26 cellular contexts compared by ENCODE assay signal in genomic region chr7:122517576-122517975, GRCh38.
"Had no signal": no experiment of that assay in that cellular context is flagged by ENCODE, and none has a peak within 500 bp of the region (broad histone marks: within the 10 kb centered on the region; RNA-seq: fewer than 3 reads in every experiment).

No MANE protein-coding gene starts in this region.

- H3K9me3 ChIP-seq: ovary, psoas muscle, right lobe of liver, sigmoid colon, stomach, thoracic aorta, thyroid gland, tibial nerve, upper lobe of left lung, vagina had no signal

- H3K36me3 Mint-ChIP-seq: stimulated activated effector memory CD8-positive, alpha-beta T cell treated with anti-CD3 and anti-CD28 coated beads, Interleukin-12 subunit alpha, Interleukin-12 subunit beta, amount 100 ng/mL, for 72 hours; stimulated activated naive B cell treated with anti-CD40 and anti-IgM and Interleukin-4, amounts not matched to agents 10 μg/mL and 1 μg/mL and 100 μg/mL, for 72 hours had no signal

- H3K9me3 Mint-ChIP-seq: nephron; neural progenitor cell; stimulated activated effector memory CD8-positive, alpha-beta T cell treated with anti-CD3 and anti-CD28 coated beads, Interleukin-12 subunit alpha, Interleukin-12 subunit beta, amount 100 ng/mL, for 72 hours; stimulated activated naive B cell treated with anti-CD40 and anti-IgM and Interleukin-4, amounts not matched to agents 10 μg/mL and 1 μg/mL and 100 μg/mL, for 72 hours; stimulated activated naive CD8-positive, alpha-beta T cell treated with anti-CD3 and anti-CD28 coated beads, Interleukin-15, Interleukin-2, amounts not matched to agents 100 ng/mL and 50 ng/mL, for 24 hours had no signal

- DNase-seq: occipital lobe; ovary; posterior cingulate gyrus; psoas muscle; right cardiac atrium; right lobe of liver; sigmoid colon; small intestine; stimulated activated CD4-positive, alpha-beta T cell treated with anti-CD3 and anti-CD28 coated beads, Interleukin-15, amount 100 ng/mL, for 24 hours; stimulated activated CD4-positive, alpha-beta T cell treated with anti-CD3 and anti-CD28 coated beads, Interleukin-2, amount 100 ng/mL, for 24 hours; stimulated activated CD4-positive, alpha-beta T cell treated with anti-CD3 and anti-CD28 coated beads, Interleukin-2, amount 100 ng/mL, for 48 hours; stimulated activated CD4-positive, alpha-beta T cell treated with anti-CD3 and anti-CD28 coated beads, Interleukin-4, amount 100 ng/mL, for 24 hours; stimulated activated naive B cell treated with anti-CD40 and anti-IgM and Interleukin-4, amounts not matched to agents 10 μg/mL and 1 μg/mL and 100 μg/mL, for 72 hours; stimulated activated naive CD4-positive, alpha-beta T cell treated with Interleukin-2 at 50 U/mL for 16 hours; stomach; thyroid gland; upper lobe of left lung had no signal

- H3K9ac ChIP-seq: neural progenitor cell, parathyroid adenoma had no signal

- ATAC-seq: psoas muscle; right cardiac atrium; right lobe of liver; stimulated activated effector memory CD8-positive, alpha-beta T cell treated with anti-CD3 and anti-CD28 coated beads, Interleukin-12 subunit alpha, Interleukin-12 subunit beta, amount 100 ng/mL, for 72 hours; stimulated activated naive B cell treated with anti-CD40 and anti-IgM and Interleukin-4, amounts not matched to agents 10 μg/mL and 1 μg/mL and 100 μg/mL, for 72 hours had no signal

- H3K27ac ChIP-seq: ovary, parathyroid adenoma, psoas muscle, right lobe of liver, sigmoid colon, stomach, thoracic aorta, thyroid gland, tibial nerve, upper lobe of left lung, vagina had no signal

- H3K79me2 ChIP-seq: parathyroid adenoma had no signal

- H3K4me3 Mint-ChIP-seq: nephron; neural progenitor cell; stimulated activated effector memory CD8-positive, alpha-beta T cell treated with anti-CD3 and anti-CD28 coated beads, Interleukin-12 subunit alpha, Interleukin-12 subunit beta, amount 100 ng/mL, for 72 hours; stimulated activated naive B cell treated with anti-CD40 and anti-IgM and Interleukin-4, amounts not matched to agents 10 μg/mL and 1 μg/mL and 100 μg/mL, for 72 hours; stimulated activated naive CD8-positive, alpha-beta T cell treated with anti-CD3 and anti-CD28 coated beads, Interleukin-15, Interleukin-2, amounts not matched to agents 100 ng/mL and 50 ng/mL, for 24 hours had no signal

- H2AFZ ChIP-seq: neural progenitor cell, parathyroid adenoma had no signal

- H3K27me3 ChIP-seq: neural progenitor cell, ovary, right lobe of liver, sigmoid colon, stomach, thyroid gland, tibial nerve, upper lobe of left lung, vagina had no signal

- H3K4me1 Mint-ChIP-seq: nephron; stimulated activated effector memory CD8-positive, alpha-beta T cell treated with anti-CD3 and anti-CD28 coated beads, Interleukin-12 subunit alpha, Interleukin-12 subunit beta, amount 100 ng/mL, for 72 hours; stimulated activated naive B cell treated with anti-CD40 and anti-IgM and Interleukin-4, amounts not matched to agents 10 μg/mL and 1 μg/mL and 100 μg/mL, for 72 hours had no signal

- H3K27ac Mint-ChIP-seq: nephron; neural progenitor cell; progenitor cell of endocrine pancreas; stimulated activated effector memory CD8-positive, alpha-beta T cell treated with anti-CD3 and anti-CD28 coated beads, Interleukin-12 subunit alpha, Interleukin-12 subunit beta, amount 100 ng/mL, for 72 hours; stimulated activated naive B cell treated with anti-CD40 and anti-IgM and Interleukin-4, amounts not matched to agents 10 μg/mL and 1 μg/mL and 100 μg/mL, for 72 hours; stimulated activated naive CD8-positive, alpha-beta T cell treated with anti-CD3 and anti-CD28 coated beads, Interleukin-15, Interleukin-2, amounts not matched to agents 100 ng/mL and 50 ng/mL, for 24 hours had no signal

- H3K4me1 ChIP-seq: parathyroid adenoma, psoas muscle, sigmoid colon, stomach, thyroid gland, tibial nerve, upper lobe of left lung, vagina had no signal

- H3K4me3 ChIP-seq: neural progenitor cell, ovary, psoas muscle, right lobe of liver, sigmoid colon, stomach, thoracic aorta, thyroid gland, tibial nerve, upper lobe of left lung, vagina had no signal

- H3K27me3 Mint-ChIP-seq: progenitor cell of endocrine pancreas; stimulated activated naive B cell treated with anti-CD40 and anti-IgM and Interleukin-4, amounts not matched to agents 10 μg/mL and 1 μg/mL and 100 μg/mL, for 72 hours; stimulated activated naive CD8-positive, alpha-beta T cell treated with anti-CD3 and anti-CD28 coated beads, Interleukin-15, Interleukin-2, amounts not matched to agents 100 ng/mL and 50 ng/mL, for 24 hours had no signal

- H3K36me3 ChIP-seq: neural progenitor cell, ovary, right lobe of liver, sigmoid colon, stomach, thoracic aorta, thyroid gland, tibial nerve, upper lobe of left lung, vagina had no signal
